15 cellular contexts compared by ENCODE assay signal in genomic region chr4:85807247-85807915, GRCh38.
DNase-seq lines count a peak whose midpoint lies in the region; ATAC-seq and TF ChIP-seq lines count a peak whose summit lies in the region.
"Had no signal": no experiment of that assay in that cellular context is flagged by ENCODE, and none has a peak within 500 bp of the region (broad histone marks: within the 10 kb centered on the region; RNA-seq: fewer than 3 reads in every experiment).

No MANE protein-coding gene starts in this region.

- peaks cover 33% of the 10 kb centered on the region for H3K4me1 ChIP-seq in adipocyte (ENCODE audit: control insufficient read depth, insufficient read depth, low read length)
- H3K4me1 ChIP-seq: upper lobe of left lung had no signal

- H3K4me3 ChIP-seq in adipocyte (ENCODE audit: low read length): peak overlapping the region; percentile 47
- no peak overlapping the region for H3K4me3 ChIP-seq in foreskin fibroblast (ENCODE audit: low read depth in 1 of 2, low read length in 2 of 2)
- H3K4me3 ChIP-seq: sigmoid colon, upper lobe of left lung had no signal

- no peaks in the 10 kb centered on the region for H3K36me3 ChIP-seq in adipocyte (ENCODE audit: control insufficient read depth, insufficient read depth, low read length, severe bottlenecking)
- H3K36me3 ChIP-seq: sigmoid colon, upper lobe of left lung had no signal

- no peak overlapping the region for H3K9ac ChIP-seq in adipocyte (ENCODE audit: low read length)

- DNase-seq in GM04504 (ENCODE audit: low read depth) (peak; percentile 77), adipocyte (ENCODE audit: low read depth) (peak; percentile 63), foreskin fibroblast (peak; percentile 80 to 87), renal cortical epithelial cell (ENCODE audit: low read depth) (peak; percentile 91), NCI-H1105 treated with DMSO at 0.1 percent for 48 hours (lab: John Stamatoyannopoulos, UW) (no peak), DMS79 (lab: John Stamatoyannopoulos, UW) (no peak)
- DNase-seq: activated B cell treated with CpG ODN at 0.5 μM for 24 hours; activated T-cell treated with anti-CD3 and anti-CD28 coated beads, Interleukin-2, amount 50 U/mL, for 1 hour; CD4-positive, alpha-beta T cell; glutamatergic neuron; NCI-H2171 treated with DMSO at 0.1 percent for 48 hours; sigmoid colon; upper lobe of left lung had no signal

- H3K9me3 ChIP-seq in adipocyte (ENCODE audit: control insufficient read depth, low read length): no peaks in the 10 kb centered on the region
- H3K9me3 ChIP-seq: sigmoid colon, upper lobe of left lung had no signal

- ATAC-seq in GM19467 (IDR thresholded peaks at IDR 0.05; ENCODE audit: unreplicated experiment) (no peak), HG02884 (IDR thresholded peaks at IDR 0.05; ENCODE audit: unreplicated experiment) (no peak)

- no peaks in the 10 kb centered on the region for H3K27me3 ChIP-seq in adipocyte (replicated peaks; ENCODE audit: control insufficient read depth, insufficient read depth, low read length)
- H3K27me3 ChIP-seq: sigmoid colon, upper lobe of left lung had no signal

- no peak for TF ChIP-seq CTCF in foreskin fibroblast (IDR thresholded peaks at IDR 0.05; ENCODE audit: low read depth, low read length)

Comparison
In these comparisons a context has a peak if more than half of its experiments do, and no peak if none do; other contexts are left out.
1. DNase-seq: peak in GM04504 (single experiment), adipocyte (single experiment), foreskin fibroblast (2 of 2) and renal cortical epithelial cell (single experiment); none in NCI-H1105 treated with DMSO at 0.1 percent for 48 hours (single experiment) and DMS79 (single experiment).